ENCODE assay signal across 12 cellular contexts in genomic region chr1:162389021-162389818, GRCh38. TPM values are rescaled to one million over a fixed set of nuclear protein-coding genes. Genes with fewer than 3 reads are reported as not detected.
DNase-seq lines count a peak whose midpoint lies in the region; ATAC-seq, FAIRE-seq and TF ChIP-seq lines count a peak whose summit lies in the region.
"Had no signal": no experiment of that assay in that cellular context is flagged by ENCODE, and none has a peak within 500 bp of the region (broad histone marks: within the 10 kb centered on the region; RNA-seq: fewer than 3 reads in every experiment).

No MANE protein-coding gene starts in this region.

- DNase-seq in D721Med (ENCODE audit: insufficient read length, low spot score) (peak; percentile 83), HS-27A (ENCODE audit: low read depth) (peak; percentile 23), adipocyte (ENCODE audit: low read depth) (peak; percentile 47), right lobe of liver (peak in 1 of 3 donors; percentile 51), NCI-H1930 (lab: John Stamatoyannopoulos, UW) (no peak), NCI-H1092 treated with DMSO at 0.1 percent for 48 hours (lab: John Stamatoyannopoulos, UW) (no peak), inferior parietal cortex (ENCODE audit: extremely low spot score) (no peak)
- DNase-seq: stimulated activated CD4-positive, alpha-beta T cell treated with anti-CD3 and anti-CD28 coated beads, Interleukin-4, amount 100 ng/mL, for 24 hours had no signal

- H3K36me3 ChIP-seq in adipocyte (ENCODE audit: control insufficient read depth, insufficient read depth, low read length, severe bottlenecking): no peaks in the 10 kb centered on the region
- no peaks in the 10 kb centered on the region for H3K36me3 ChIP-seq in right lobe of liver

- H3K4me3 ChIP-seq in adipocyte (ENCODE audit: low read length) (no peak overlapping the region), right lobe of liver (no peak overlapping the region)

- no peak overlapping the region for H3K9ac ChIP-seq in adipocyte (ENCODE audit: low read length)

- intact Hi-C loops in right lobe of liver (cut with DNase I): loop anchor here in 1 of 2 donors (10.0 kb wide), 1 partner anchor 334 kb away; no protein-coding TSS in a partner anchor

- H3K27ac ChIP-seq in right lobe of liver: peak overlapping the region; percentile 88 to 95 (median 92)

- TF ChIP-seq CTCF in D721Med (IDR thresholded peaks at IDR 0.05; ENCODE audit: insufficient read depth, missing control alignments): no peak
- no peak for TF ChIP-seq CTCF in right lobe of liver (IDR thresholded peaks at IDR 0.05)

- peak; percentile 96 for FAIRE-seq in D721Med (lab: Jason Lieb, UNC)

- H3K4me1 ChIP-seq in adipocyte (ENCODE audit: control insufficient read depth, insufficient read depth, low read length): peaks cover 39% of the 10 kb centered on the region
- H3K4me1 ChIP-seq in right lobe of liver: peaks cover 0 to 18% (median 3%) of the 10 kb centered on the region in 4 donors

- TF ChIP-seq POLR2A in right lobe of liver (IDR thresholded peaks at IDR 0.05): no peak

- peak; percentile 7 to 66 (median 48) for ATAC-seq in right lobe of liver
- ATAC-seq in GM18858 (IDR thresholded peaks at IDR 0.05; ENCODE audit: unreplicated experiment): no peak
- ATAC-seq: HCT116 had no signal

- H3K27me3 ChIP-seq in adipocyte (replicated peaks; ENCODE audit: control insufficient read depth, insufficient read depth, low read length) (no peaks in the 10 kb centered on the region), right lobe of liver (no peaks in the 10 kb centered on the region)

- H3K9me3 ChIP-seq in adipocyte (ENCODE audit: control insufficient read depth, low read length): no peaks in the 10 kb centered on the region
- H3K9me3 ChIP-seq in right lobe of liver: no peaks in the 10 kb centered on the region

- 20% methylated on average over 10 of the region's 11 CpGs for WGBS in right lobe of liver (ENCODE audit: insufficient coverage, low coverage, low lambda C conversion rate, missing lambda C conversion rate)

RNA-seq across cellular contexts. Expression of gene C1orf226, which starts 7.7 kb away (rescaled TPM):
- 10 to 100 TPM in 5 of 6 experiments, 1 to 10 TPM in 1; 6.5 to 45.3 (median 28.4) TPM for total RNA-seq in right lobe of liver

RNA-seq across cellular contexts. Expression of gene SPATA46, which starts 12.6 kb away (rescaled TPM):
- not detected for total RNA-seq in right lobe of liver
- total RNA-seq: cardiac septum, lower leg skin had no signal

RNA-seq across cellular contexts. Expression of gene SH2D1B, which starts 22.7 kb away (rescaled TPM):
- total RNA-seq in right lobe of liver: under 1 TPM in 3 of 6 experiments, not detected in 3; 0.17 to 0.60 (median 0.31) TPM
- total RNA-seq: cardiac septum, lower leg skin had no signal

Comparison
In these comparisons a context has a peak if more than half of its experiments do, and no peak if none do; other contexts are left out.
1. DNase-seq: peak in D721Med (single experiment), HS-27A (single experiment) and adipocyte (single experiment); none in NCI-H1930 (0 of 2), NCI-H1092 treated with DMSO at 0.1 percent for 48 hours (single experiment) and inferior parietal cortex (single experiment).